In genomic region chr20:45113865-45114264, GRCh38 we compare ENCODE assay signal across 23 cellular contexts. TPM values are rescaled to one million over a fixed set of nuclear protein-coding genes. Genes with fewer than 3 reads are reported as not detected.
"Had no signal": no experiment of that assay in that cellular context is flagged by ENCODE, and none has a peak within 500 bp of the region (broad histone marks: within the 10 kb centered on the region; RNA-seq: fewer than 3 reads in every experiment).

No MANE protein-coding gene starts in this region.

- H3K4me1 ChIP-seq: SJCRH30 had no signal

- H3K27me3 ChIP-seq: MG63 had no signal

- H3K9me3 ChIP-seq: MG63, SJCRH30 had no signal

- FAIRE-seq: RCC 7860 had no signal

- ATAC-seq: SK-N-SH treated with all-trans-retinoic acid at 6 μM for 48 hours had no signal

- H3K4me3 ChIP-seq: MG63, SJCRH30 had no signal

- H3K36me3 ChIP-seq: MG63, SJCRH30 had no signal

- H3K27ac ChIP-seq: HL-60, SJCRH30 had no signal

- DNase-seq: Karpas-422, KG1, MG63, NCI-H1092, NCI-H1105 treated with DMSO at 0.1 percent for 48 hours, NCI-H1417 treated with DMSO at 0.1 percent for 48 hours, NCI-H146, NCI-H1694 treated with DMSO at 0.1 percent for 48 hours, NCI-H1930, NCI-H2081, NCI-H2107, NCI-H226, NCI-H446, NCI-H510A, NCI-H524 treated with DMSO at 0.1 percent for 48 hours, NCI-H69, NCI-H774, RPMI8226, SHP77, SJCRH30 had no signal

RNA-seq across cellular contexts. Expression of gene WFDC5, which starts 1.1 kb away (rescaled TPM):
- total RNA-seq: SJCRH30 had no signal

RNA-seq across cellular contexts. Expression of gene WFDC12, which starts 10.4 kb away (rescaled TPM):
- total RNA-seq: SJCRH30 had no signal

RNA-seq across cellular contexts. Expression of gene KCNS1, which starts 12.9 kb away (rescaled TPM):
- total RNA-seq: SJCRH30 had no signal
